Comparison of ENCODE assay signal across 9 cellular contexts in the genomic region with DNA sequence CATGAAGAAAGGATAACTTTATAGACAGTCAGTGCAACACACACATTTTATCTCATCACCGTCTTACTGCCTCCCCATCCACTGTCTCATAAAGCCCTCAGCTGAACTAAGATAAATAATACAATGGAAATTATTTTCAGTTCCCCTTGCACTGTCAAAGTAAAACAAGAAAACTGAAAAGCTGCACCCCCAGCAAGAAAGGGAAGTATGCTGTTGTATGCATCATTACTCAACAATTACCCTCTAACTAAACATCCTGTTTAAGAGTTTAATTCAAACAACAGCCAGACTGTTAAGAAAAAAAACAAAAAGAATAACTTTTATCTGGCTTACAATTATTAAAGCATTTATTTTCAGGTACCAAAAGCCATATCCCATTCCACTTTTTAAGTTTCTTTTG.
A peak's percentile ranks its signal among the peaks of the same experiment; 100 is the strongest.
DNase-seq lines count a peak whose midpoint lies in the region; ATAC-seq and TF ChIP-seq lines count a peak whose summit lies in the region.
"Had no signal": no experiment of that assay in that cellular context is flagged by ENCODE, and none has a peak within 500 bp of the region (broad histone marks: within the 10 kb centered on the region; RNA-seq: fewer than 3 reads in every experiment).

No MANE protein-coding gene starts in this region.

- ATAC-seq in GM18873 (IDR thresholded peaks at IDR 0.05; ENCODE audit: low FRiP score, unreplicated experiment) (peak; percentile 50), HG02852 (IDR thresholded peaks at IDR 0.05; ENCODE audit: unreplicated experiment) (peak; percentile 76)
- ATAC-seq: activated CD8-positive, alpha-beta memory T cell treated with anti-CD3 and anti-CD28 coated beads, Interleukin-2, amount 10 ng/mL, durations not matched to agents 7 days and 5 days had no signal

- no peaks in the 10 kb centered on the region for H3K27me3 ChIP-seq in neutrophil

- TF ChIP-seq CTCF in NB4 (IDR thresholded peaks at IDR 0.05; ENCODE audit: low read depth, low read length) (no peak), neutrophil (IDR thresholded peaks at IDR 0.05) (no peak), foreskin fibroblast (IDR thresholded peaks at IDR 0.05; ENCODE audit: low read depth, low read length) (no peak)

- no peak overlapping the region for H3K4me3 ChIP-seq in NB4 (ENCODE audit: low read depth, low read length)
- H3K4me3 ChIP-seq in neutrophil (ENCODE audit: low read depth in 1 of 2, low read length in 1 of 2): peak overlapping the region; percentile 34 to 41
- no peak overlapping the region for H3K4me3 ChIP-seq in foreskin fibroblast (ENCODE audit: low read depth in 1 of 2, low read length in 2 of 2)

- H3K27ac ChIP-seq in neutrophil: peak overlapping the region; percentile 87

- peak; percentile 78 for DNase-seq in NB4 (ENCODE audit: low read depth)
- no peak for DNase-seq in AG20443 (ENCODE audit: low spot score)
- DNase-seq in DMS53 treated with DMSO at 0.1 percent for 48 hours (lab: John Stamatoyannopoulos, UW; ENCODE audit: unreplicated experiment): no peak
- DNase-seq in foreskin fibroblast: no peak
- no peak for DNase-seq in NCI-H2196 treated with DMSO at 0.1 percent for 48 hours (lab: John Stamatoyannopoulos, UW; ENCODE audit: unreplicated experiment)
- DNase-seq: activated CD8-positive, alpha-beta memory T cell treated with anti-CD3 and anti-CD28 coated beads, Interleukin-2, amount 10 ng/mL, durations not matched to agents 7 days and 5 days had no signal

- H3K9me3 ChIP-seq in neutrophil: no peaks in the 10 kb centered on the region

- H3K36me3 ChIP-seq in neutrophil: peaks cover 57% of the 10 kb centered on the region

- no peak for TF ChIP-seq POLR2A in NB4 (IDR thresholded peaks at IDR 0.05; ENCODE audit: extremely low read depth, insufficient read length)

- H3K4me1 ChIP-seq in neutrophil (ENCODE audit: control insufficient read depth in 1 of 2, insufficient read depth in 1 of 2, low read depth in 1 of 2, low read length in 1 of 2): peaks cover 39 to 45% of the 10 kb centered on the region in 2 experiments

Comparison
In these comparisons a context has a peak if more than half of its experiments do, and no peak if none do; other contexts are left out.
1. H3K4me3 ChIP-seq: peak in neutrophil (2 of 2); none in NB4 (single experiment) and foreskin fibroblast (0 of 2).